Comparison of ENCODE assay signal across 8 cellular contexts in the genomic region with DNA sequence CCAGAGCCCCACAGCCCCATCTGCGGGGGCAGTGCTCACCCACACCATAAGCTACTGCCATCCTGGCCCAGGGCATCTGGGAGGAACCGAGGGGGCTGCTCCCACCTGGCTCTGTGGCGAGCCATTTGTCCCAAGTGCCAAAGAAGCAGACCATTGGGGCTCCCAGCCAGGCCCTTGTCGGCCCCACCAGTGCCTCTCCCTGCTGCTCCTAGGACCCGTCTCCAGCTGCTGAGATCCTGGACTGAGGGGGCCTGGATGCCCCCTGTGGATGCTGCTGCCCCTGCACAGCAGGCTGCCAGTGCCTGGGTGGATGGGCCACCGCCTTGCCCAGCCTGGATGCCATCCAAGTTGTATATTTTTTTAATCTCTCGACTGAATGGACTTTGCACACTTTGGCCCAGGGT. TPM values are rescaled to one million over a fixed set of nuclear protein-coding genes. Genes with fewer than 3 reads are reported as not detected.
DNase-seq lines count a peak whose midpoint lies in the region; ATAC-seq and TF ChIP-seq lines count a peak whose summit lies in the region.
"Not testable (repeated sequence)": the region's sequence is repeated elsewhere in the genome, so short reads cannot be mapped to it uniquely, and the experiment has no call there.

No MANE protein-coding gene starts in this region.

- H3K27ac Mint-ChIP-seq in CD14-positive monocyte, result peak overlapping the region in 2 of 7 donors; percentile 46 to 66
- H3K27ac Mint-ChIP-seq in activated T-cell treated with anti-CD3 and anti-CD28 coated beads, Interleukin-2, amount 50 U/mL, for 24 hours, result not testable (repeated sequence)

- not testable (repeated sequence) for TF ChIP-seq POLR2A in suprapubic skin (IDR thresholded peaks at IDR 0.05)

- H3K9me3 ChIP-seq in mucosa of descending colon; suprapubic skin; aorta (ENCODE audit: control insufficient read depth, low read length): not testable (repeated sequence)

- 50% methylated on average over 2 of the region's 7 CpGs for WGBS in suprapubic skin
- 48 to 56% methylated on average over 7 of the region's 7 CpGs for WGBS in aorta, 2 donors

- peaks cover 13% of the 10 kb centered on the region for H3K4me1 Mint-ChIP-seq in CD14-positive monocyte
- H3K4me1 Mint-ChIP-seq in activated T-cell treated with anti-CD3 and anti-CD28 coated beads, Interleukin-2, amount 50 U/mL, for 24 hours (ENCODE audit: low read depth), result not testable (repeated sequence)

- H3K27me3 ChIP-seq in suprapubic skin; aorta (ENCODE audit: control insufficient read depth in 1 of 2, insufficient read depth in 2 of 2, low read length in 1 of 2): not testable (repeated sequence)

- H3K27ac ChIP-seq in suprapubic skin; aorta (ENCODE audit: low read depth in 1 of 2, low read length in 2 of 2): not testable (repeated sequence)

- not testable (repeated sequence) for TF ChIP-seq EP300 in suprapubic skin (IDR thresholded peaks at IDR 0.05)

- intact Hi-C loops in CD14-positive monocyte (cut with micrococcal nuclease); left colon (cut with DNase I, micrococcal nuclease); mucosa of descending colon (cut with DNase I, micrococcal nuclease); sciatic nerve (cut with DNase I): not testable (repeated sequence)
- intact Hi-C loops in aorta (cut with DNase I), result loop anchor here in 1 of 2 donors (5.0 to 10.0 kb wide), 2 partner anchors 141 to 198 kb away; no protein-coding TSS in a partner anchor

- not testable (repeated sequence) for H3K36me3 ChIP-seq in mucosa of descending colon (ENCODE audit: low read depth); aorta (ENCODE audit: control insufficient read depth in 1 of 2, insufficient read depth in 2 of 2, low read length in 1 of 2)
- peaks cover 45% of the 10 kb centered on the region for H3K36me3 ChIP-seq in suprapubic skin

- not testable (repeated sequence) for H3K9me3 Mint-ChIP-seq in CD14-positive monocyte; activated T-cell treated with anti-CD3 and anti-CD28 coated beads, Interleukin-2, amount 50 U/mL, for 24 hours

- DNase-seq in CD14-positive monocyte (ENCODE audit: low spot score) (peak; percentile 38), ecto neural progenitor cell (ENCODE audit: low spot score) (peak; percentile 44), left colon (peak in 1 of 2 donors; percentile 39), mucosa of descending colon (peak in 2 of 3 donors; percentile 55 to 58), sciatic nerve (ENCODE audit: low spot score) (peak; percentile 45), suprapubic skin (ENCODE audit: low spot score in 2 of 2) (peak; percentile 56), aorta (peak; percentile 37 to 77)
- peak; percentile 25 for DNase-seq in activated T-cell treated with anti-CD3 and anti-CD28 coated beads, Interleukin-2, amount 50 U/mL, for 24 hours

- H3K4me3 Mint-ChIP-seq in CD14-positive monocyte; activated T-cell treated with anti-CD3 and anti-CD28 coated beads, Interleukin-2, amount 50 U/mL, for 24 hours: not testable (repeated sequence)

- H3K36me3 Mint-ChIP-seq in CD14-positive monocyte, result peaks cover 48 to 61% of the 10 kb centered on the region in 2 donors
- peaks cover 60% of the 10 kb centered on the region for H3K36me3 Mint-ChIP-seq in activated T-cell treated with anti-CD3 and anti-CD28 coated beads, Interleukin-2, amount 50 U/mL, for 24 hours (ENCODE audit: low read depth)

- H3K4me3 ChIP-seq in mucosa of descending colon; suprapubic skin; aorta (ENCODE audit: low read length in 2 of 2): not testable (repeated sequence)

- ATAC-seq in left colon, result peak; percentile 75
- peak; percentile 64 for ATAC-seq in mucosa of descending colon
- ATAC-seq in sciatic nerve; aorta (ENCODE audit: low FRiP score): not testable (repeated sequence)

- not testable (repeated sequence) for H3K27me3 Mint-ChIP-seq in CD14-positive monocyte (ENCODE audit: low read depth in 3 of 3); activated T-cell treated with anti-CD3 and anti-CD28 coated beads, Interleukin-2, amount 50 U/mL, for 24 hours

- H3K4me1 ChIP-seq in mucosa of descending colon (ENCODE audit: low read depth), result peaks cover 13% of the 10 kb centered on the region
- H3K4me1 ChIP-seq in suprapubic skin, result peaks cover 16% of the 10 kb centered on the region
- not testable (repeated sequence) for H3K4me1 ChIP-seq in aorta (ENCODE audit: control insufficient read depth in 1 of 2, insufficient read depth in 2 of 2, low read length in 2 of 2)

- not testable (repeated sequence) for TF ChIP-seq CTCF in CD14-positive monocyte (IDR thresholded peaks at IDR 0.05); mucosa of descending colon (IDR thresholded peaks at IDR 0.05); suprapubic skin (IDR thresholded peaks at IDR 0.05)

RNA-seq across cellular contexts. Expression of gene MAP2K3, which starts 29.8 kb away (rescaled TPM):
- polyA plus RNA-seq in CD14-positive monocyte, result 100 to 1,000 TPM; 107 to 166 TPM
- total RNA-seq in left colon, result 10 to 100 TPM; 74.2 to 75.8 TPM
- total RNA-seq in mucosa of descending colon, result 10 to 100 TPM; 46.0 to 75.5 (median 67.1) TPM
- 42.2 TPM for total RNA-seq in sciatic nerve
- 10 to 100 TPM; 54.5 to 97.4 (median 72.9) TPM for total RNA-seq in suprapubic skin
- total RNA-seq in aorta, result 10 to 100 TPM; 58.7 to 82.6 TPM
- 10 to 100 TPM; 21.8 to 41.4 TPM for polyA plus RNA-seq in aorta
